20 cellular contexts compared by ENCODE assay signal in genomic region chr10:58444876-58445275, GRCh38. TPM values are rescaled to one million over a fixed set of nuclear protein-coding genes. Genes with fewer than 3 reads are reported as not detected.
A peak's percentile ranks its signal among the peaks of the same experiment; 100 is the strongest.
DNase-seq lines count a peak whose midpoint lies in the region; FAIRE-seq and TF ChIP-seq lines count a peak whose summit lies in the region.
"Had no signal": no experiment of that assay in that cellular context is flagged by ENCODE, and none has a peak within 500 bp of the region (broad histone marks: within the 10 kb centered on the region; RNA-seq: fewer than 3 reads in every experiment).

No MANE protein-coding gene starts in this region.

- H3K9me3 ChIP-seq in kidney (ENCODE audit: control insufficient read depth in 1 of 2, low read length in 2 of 2), result no peaks in the 10 kb centered on the region

- H2BK5ac ChIP-seq in mesendoderm (ENCODE audit: low read length), result no peak overlapping the region

- TF ChIP-seq CTCF in kidney (IDR thresholded peaks at IDR 0.05; ENCODE audit: borderline replicate concordance, extremely low read depth, insufficient read depth), result no peak

- H3K36me3 ChIP-seq in mesendoderm (ENCODE audit: control insufficient read depth, insufficient read depth, low read length), result no peaks in the 10 kb centered on the region
- H3K36me3 ChIP-seq in kidney (ENCODE audit: control insufficient read depth in 1 of 2, insufficient read depth in 2 of 2, low read length in 2 of 2), result no peaks in the 10 kb centered on the region

- H3K4ac ChIP-seq in mesendoderm (ENCODE audit: low read depth, low read length), result no peak overlapping the region

- H2BK120ac ChIP-seq in mesendoderm (ENCODE audit: low read depth, low read length), result no peak overlapping the region

- H3K79me1 ChIP-seq in mesendoderm (ENCODE audit: low read length), result no peaks in the 10 kb centered on the region

- WGBS in mesendoderm (ENCODE audit: extremely low coverage, insufficient coverage, low lambda C conversion rate), result no CpG with 5 or more reads among the region's 6 CpGs

- H3K4me2 ChIP-seq in mesendoderm (ENCODE audit: low read length), result no peak overlapping the region

- FAIRE-seq in urothelium cell line (lab: Jason Lieb, UNC) (peak; percentile 20), kidney (lab: Jason Lieb, UNC) (no peak)
- FAIRE-seq: D721Med, RCC 7860 had no signal

- no peaks in the 10 kb centered on the region for H3K79me2 ChIP-seq in mesendoderm (ENCODE audit: control insufficient read depth, insufficient read depth, low read length)

- H2AK5ac ChIP-seq in mesendoderm (ENCODE audit: low read length), result no peak overlapping the region

- no peak overlapping the region for H3K4me3 ChIP-seq in mesendoderm (ENCODE audit: low read length)
- no peak overlapping the region for H3K4me3 ChIP-seq in kidney (ENCODE audit: low read length in 2 of 2)

- H3K27ac ChIP-seq in mesendoderm (ENCODE audit: low read depth, low read length) (no peak overlapping the region), kidney (ENCODE audit: low read depth in 2 of 2, low read length in 2 of 2) (no peak overlapping the region)
- H3K27ac ChIP-seq: C4-2B had no signal

- no peak overlapping the region for H2BK15ac ChIP-seq in mesendoderm (replicated peaks; ENCODE audit: low read depth)

- H3K56ac ChIP-seq in mesendoderm (ENCODE audit: low read length), result no peak overlapping the region

- no peak overlapping the region for H3K9ac ChIP-seq in mesendoderm (ENCODE audit: low read length)
- no peak overlapping the region for H3K9ac ChIP-seq in kidney (ENCODE audit: low read length in 2 of 2)

- no peak overlapping the region for H3K23ac ChIP-seq in mesendoderm (ENCODE audit: low read length)

- no peak overlapping the region for H4K8ac ChIP-seq in mesendoderm (ENCODE audit: low read depth, low read length)

- no peak overlapping the region for H3K18ac ChIP-seq in mesendoderm (ENCODE audit: low read length)

- intact Hi-C loops in kidney (cut with DNase I), result no loop called here

- peak; percentile 1 for DNase-seq in NCI-H2227 (lab: John Stamatoyannopoulos, UW; ENCODE audit: unreplicated experiment)
- no peak for DNase-seq in NCI-H2227 treated with DMSO at 0.1 percent for 48 hours (lab: John Stamatoyannopoulos, UW)
- peak; percentile 36 for DNase-seq in NCI-H69 (lab: John Stamatoyannopoulos, UW)
- DNase-seq in mesendoderm, result peak; percentile 4
- no peak for DNase-seq in urothelium cell line (ENCODE audit: low spot score)
- no peak for DNase-seq in kidney
- no peak for DNase-seq in activated gamma-delta T cell (lab: John Stamatoyannopoulos, UW)
- DNase-seq: 8988T, AML-193, DMS79, H7, KG1, NCI-H1092 treated with DMSO at 0.1 percent for 48 hours, NCI-H1436 treated with DMSO at 0.1 percent for 48 hours, NCI-H1930, NCI-H524 treated with DMSO at 0.1 percent for 48 hours, OCI-M1 had no signal

- H4K5ac ChIP-seq in mesendoderm (ENCODE audit: low read length), result no peak overlapping the region

- H3K4me1 ChIP-seq in mesendoderm (ENCODE audit: control insufficient read depth, low read depth, low read length), result no peaks in the 10 kb centered on the region
- no peaks in the 10 kb centered on the region for H3K4me1 ChIP-seq in kidney (ENCODE audit: control insufficient read depth in 1 of 2, insufficient read depth in 1 of 2, low read depth in 1 of 2, low read length in 2 of 2)

- no peaks in the 10 kb centered on the region for H3K27me3 ChIP-seq in mesendoderm (ENCODE audit: insufficient read depth, low read length, poor library complexity)

RNA-seq across cellular contexts. Expression of gene TFAM, which starts 59.7 kb away (rescaled TPM):
- 106 TPM for polyA plus RNA-seq in mesendoderm (2013, experiment 1 of 2)
- 110 TPM for polyA plus RNA-seq in mesendoderm (2013, experiment 2 of 2)
- total RNA-seq in kidney, result 35.0 TPM
- 18.5 TPM for polyA plus RNA-seq in kidney (ENCODE audit: insufficient read depth, low read depth, low replicate concordance)

Comparison
In these comparisons a context has a peak if more than half of its experiments do, and no peak if none do; other contexts are left out.
1. DNase-seq: peak in NCI-H2227 (single experiment), NCI-H69 (single experiment) and mesendoderm (single experiment); none in NCI-H2227 treated with DMSO at 0.1 percent for 48 hours (single experiment), urothelium cell line (single experiment), kidney (single experiment) and activated gamma-delta T cell (single experiment).